8 cellular contexts compared by ENCODE assay signal in genomic region chr6:8983202-8983688, GRCh38.
DNase-seq lines count a peak whose midpoint lies in the region; ATAC-seq and TF ChIP-seq lines count a peak whose summit lies in the region.

No MANE protein-coding gene starts in this region.

- peaks cover 4% of the 10 kb centered on the region for H3K27me3 Mint-ChIP-seq in activated naive CD4-positive, alpha-beta T cell treated with anti-CD3 and anti-CD28 coated beads, Interleukin-2, amount 10 ng/mL, durations not matched to agents 7 days and 5 days
- peaks cover 14% of the 10 kb centered on the region for H3K27me3 Mint-ChIP-seq in progenitor cell of endocrine pancreas

- TF ChIP-seq POLR2A in HCT116 (IDR thresholded peaks at IDR 0.05; ENCODE audit: borderline replicate concordance, extremely low read depth, insufficient read depth, insufficient read length): no peak

- no peak overlapping the region for H3K9ac ChIP-seq in HCT116 (ENCODE audit: low read length)

- no peak overlapping the region for H3K27ac ChIP-seq in HCT116 (ENCODE audit: low read depth, low read length)

- no peaks in the 10 kb centered on the region for H3K36me3 Mint-ChIP-seq in activated naive CD4-positive, alpha-beta T cell treated with anti-CD3 and anti-CD28 coated beads, Interleukin-2, amount 10 ng/mL, durations not matched to agents 7 days and 5 days
- no peaks in the 10 kb centered on the region for H3K36me3 Mint-ChIP-seq in progenitor cell of endocrine pancreas (ENCODE audit: insufficient read depth)

- H3K4me3 ChIP-seq in GM12865 (ENCODE audit: low read depth, low read length) (no peak overlapping the region), HCT116 (replicated peaks in 1 of 2; ENCODE audit: low read depth in 1 of 2, low read length in 2 of 2) (no peak overlapping the region), MG63 (no peak overlapping the region)

- H3K36me3 ChIP-seq in HCT116 (ENCODE audit: control insufficient read depth in 1 of 2, insufficient read depth in 2 of 2, low read length in 2 of 2) (no peaks in the 10 kb centered on the region), MG63 (no peaks in the 10 kb centered on the region)

- no peaks in the 10 kb centered on the region for H3K4me1 Mint-ChIP-seq in activated naive CD4-positive, alpha-beta T cell treated with anti-CD3 and anti-CD28 coated beads, Interleukin-2, amount 10 ng/mL, durations not matched to agents 7 days and 5 days
- H3K4me1 Mint-ChIP-seq in progenitor cell of endocrine pancreas (ENCODE audit: low read depth): no peaks in the 10 kb centered on the region

- peak; percentile 98 for ATAC-seq in HCT116

- intact Hi-C loops in HCT116 (cut with micrococcal nuclease) (loop anchor here (1.0 to 10.0 kb wide), 5 partner anchors 430 to 1444 kb away; no protein-coding TSS in a partner anchor), head of caudate nucleus (cut with DNase I) (no loop called here)

- no peak overlapping the region for H3K4me3 Mint-ChIP-seq in activated naive CD4-positive, alpha-beta T cell treated with anti-CD3 and anti-CD28 coated beads, Interleukin-2, amount 10 ng/mL, durations not matched to agents 7 days and 5 days
- H3K4me3 Mint-ChIP-seq in progenitor cell of endocrine pancreas (ENCODE audit: low read depth): no peak overlapping the region

- DNase-seq in GM12865 (ENCODE audit: low read depth) (peak; percentile 59), HCT116 (ENCODE audit: low read depth, low spot score) (peak; percentile 61), MG63 (peak; percentile 64), SHP77 treated with DMSO at 0.1 percent for 48 hours (lab: John Stamatoyannopoulos, UW) (peak; percentile 38), head of caudate nucleus (peak; percentile 35 to 87 (median 70)), progenitor cell of endocrine pancreas (ENCODE audit: low spot score, unreplicated experiment) (peak; percentile 57), NCI-H1930 (lab: John Stamatoyannopoulos, UW) (no peak)
- DNase-seq in activated naive CD4-positive, alpha-beta T cell treated with anti-CD3 and anti-CD28 coated beads, Interleukin-2, amount 10 ng/mL, durations not matched to agents 7 days and 5 days: peak; percentile 64

- H4K20me1 ChIP-seq in HCT116 (ENCODE audit: insufficient read depth): no peaks in the 10 kb centered on the region

- RAD21 ChIA-PET in HCT116 (lab: Charles Lee; ENCODE audit: low non-redundant PET in 1 of 2, low total read pairs in 2 of 2, uncharacterized antibody in 2 of 2, unreplicated experiment in 2 of 2): no interaction called here

- no peaks in the 10 kb centered on the region for H3K27me3 ChIP-seq in HCT116 (ENCODE audit: insufficient read depth, low read length)
- H3K27me3 ChIP-seq in MG63: no peaks in the 10 kb centered on the region

- POLR2A ChIA-PET in HCT116 (lab: Charles Lee): no interaction called here

- CTCF ChIA-PET in HCT116 (lab: Charles Lee): interaction anchor here (0.6 to 1.5 kb wide), 14 partner anchors 9 to 1451 kb away, joined by 3 to 10 read pairs (median 4); partner anchors contain the start of gene TFAP2A
- CTCF ChIA-PET in activated naive CD4-positive, alpha-beta T cell treated with anti-CD3 and anti-CD28 coated beads, Interleukin-2, amount 10 ng/mL, durations not matched to agents 7 days and 5 days (lab: Charles Lee): interaction anchor here (0.8 to 2.1 kb wide), 5 partner anchors 10 to 1454 kb away, joined by 3 to 9 read pairs (median 3); no protein-coding TSS in a partner anchor

- H2AFZ ChIP-seq in HCT116 (ENCODE audit: low read depth, low read length, poor library complexity, severe bottlenecking): peak overlapping the region; percentile 82

- H3K9me3 ChIP-seq in HCT116 (ENCODE audit: control insufficient read depth in 1 of 2, insufficient read depth in 1 of 2, low read depth in 1 of 2, low read length in 2 of 2) (no peaks in the 10 kb centered on the region), MG63 (no peaks in the 10 kb centered on the region)

- peak; percentile 87 for TF ChIP-seq CTCF in GM12865 (IDR thresholded peaks at IDR 0.05; ENCODE audit: insufficient read depth, low read depth, low read length, missing control alignments)
- peak; percentile 91 to 98 (median 91) for TF ChIP-seq CTCF in HCT116 (IDR thresholded peaks at IDR 0.05 in 2 of 3, conservative IDR thresholded peaks at IDR 0.05 in 1 of 3; ENCODE audit: borderline replicate concordance in 1 of 3, insufficient read depth in 1 of 3, low read depth in 2 of 3, low read length in 2 of 3)
- TF ChIP-seq CTCF in progenitor cell of endocrine pancreas (IDR thresholded peaks at IDR 0.05; ENCODE audit: unreplicated experiment): peak; percentile 98

- H3K9me3 Mint-ChIP-seq in activated naive CD4-positive, alpha-beta T cell treated with anti-CD3 and anti-CD28 coated beads, Interleukin-2, amount 10 ng/mL, durations not matched to agents 7 days and 5 days: no peaks in the 10 kb centered on the region
- no peaks in the 10 kb centered on the region for H3K9me3 Mint-ChIP-seq in progenitor cell of endocrine pancreas (ENCODE audit: low read depth)

- H3K27ac Mint-ChIP-seq in activated naive CD4-positive, alpha-beta T cell treated with anti-CD3 and anti-CD28 coated beads, Interleukin-2, amount 10 ng/mL, durations not matched to agents 7 days and 5 days: no peak overlapping the region
- no peak overlapping the region for H3K27ac Mint-ChIP-seq in progenitor cell of endocrine pancreas

- no peaks in the 10 kb centered on the region for H3K79me2 ChIP-seq in HCT116 (ENCODE audit: insufficient read depth, low read length)

- H3K4me2 ChIP-seq in HCT116 (ENCODE audit: low read length): peak overlapping the region; percentile 48

- TF ChIP-seq RAD21 in HCT116 (IDR thresholded peaks at IDR 0.05; ENCODE audit: low read depth): peak; percentile 91

- peaks cover 0 to 5% of the 10 kb centered on the region in 2 experiments; a peak in 1 of 4 replicates for H3K4me1 ChIP-seq in HCT116 (ENCODE audit: control insufficient read depth in 1 of 2, insufficient read depth in 2 of 2, low read length in 2 of 2)

- no peaks in the 10 kb centered on the region for H3K9me2 ChIP-seq in HCT116 (ENCODE audit: insufficient read depth)

- BruUV-seq in HCT116 (replicated peaks; lab: Mats Ljungman, UMichigan): no TSS peak

TF ChIP-seq in HCT116, 20 proteins besides CTCF, POLR2A, EP300 and RAD21:
- TF ChIP-seq CBX3 (IDR thresholded peaks at IDR 0.05; ENCODE audit: low read depth) (peak; percentile 53; the same call in 1 of the 2 replicates), CEBPB (IDR thresholded peaks at IDR 0.05; ENCODE audit: low read depth) (0 out of 2 replicates have a peak, but pooled peaks have one; percentile 17), ZFX (IDR thresholded peaks at IDR 0.05) (no peak)

Comparison
In these comparisons a context has a peak if more than half of its experiments do, and no peak if none do; other contexts are left out.
1. DNase-seq: peak in GM12865 (single experiment), HCT116 (single experiment), MG63 (single experiment), SHP77 treated with DMSO at 0.1 percent for 48 hours (single experiment), activated naive CD4-positive, alpha-beta T cell treated with anti-CD3 and anti-CD28 coated beads, Interleukin-2, amount 10 ng/mL, durations not matched to agents 7 days and 5 days (single experiment), head of caudate nucleus (42 of 42) and progenitor cell of endocrine pancreas (single experiment); none in NCI-H1930 (0 of 2).
2. Peak in every context shown above with its lines, with median percentiles within 50 percentile points of each other: CTCF ChIP-seq.